In the genomic region with DNA sequence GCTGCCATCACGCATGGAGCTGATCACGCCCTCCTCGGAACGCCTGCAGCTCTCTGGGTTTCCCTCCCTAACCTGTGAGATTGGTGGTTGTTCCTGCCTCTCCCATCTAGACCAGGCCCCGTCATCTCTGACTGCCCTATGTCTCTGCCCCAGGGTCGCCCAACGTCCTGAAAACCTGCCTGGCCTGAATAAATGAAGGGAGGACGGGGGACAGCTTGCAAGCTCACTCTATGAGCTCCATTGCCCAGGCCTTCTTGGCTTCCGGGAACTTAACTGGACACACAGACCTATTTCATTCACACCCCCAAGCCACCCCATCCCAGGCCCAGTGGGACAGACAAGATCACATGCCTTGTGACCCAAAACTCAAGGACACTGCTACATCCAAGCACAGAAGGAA, we compare ENCODE assay signal across 13 cellular contexts.
"Had no signal": no experiment of that assay in that cellular context is flagged by ENCODE, and none has a peak within 500 bp of the region (broad histone marks: within the 10 kb centered on the region; RNA-seq: fewer than 3 reads in every experiment).

No MANE protein-coding gene starts in this region.

- ATAC-seq: left colon; sciatic nerve; stimulated activated memory B cell treated with anti-CD40 and anti-IgM and Interleukin-4, amounts not matched to agents 10 μg/mL and 1 μg/mL and 100 μg/mL, for 72 hours had no signal

- DNase-seq: dermis blood vessel endothelial cell; effector CD4-positive, alpha-beta T cell; foreskin melanocyte; left colon; mesendoderm; naive B cell; occipital lobe; spleen; stimulated activated CD4-positive, alpha-beta T cell treated with anti-CD3 and anti-CD28 coated beads, Interleukin-15, amount 100 ng/mL, for 24 hours; stimulated activated CD4-positive, alpha-beta T cell treated with anti-CD3 and anti-CD28 coated beads, Interleukin-1b, Interleukin-23, amount 100 ng/mL, for 48 hours; stimulated activated CD4-positive, alpha-beta T cell treated with anti-CD3 and anti-CD28 coated beads, Interleukin-4, amount 100 ng/mL, for 24 hours had no signal
